ENCODE assay signal across 10 cellular contexts in genomic region chr11:95076416-95076815, GRCh38. TPM values are rescaled to one million over a fixed set of nuclear protein-coding genes. Genes with fewer than 3 reads are reported as not detected.
DNase-seq lines count a peak whose midpoint lies in the region; ATAC-seq lines count a peak whose summit lies in the region.
"Had no signal": no experiment of that assay in that cellular context is flagged by ENCODE, and none has a peak within 500 bp of the region (broad histone marks: within the 10 kb centered on the region; RNA-seq: fewer than 3 reads in every experiment).

No MANE protein-coding gene starts in this region.

- intact Hi-C loops in right cardiac atrium (cut with DNase I) = no loop called here
- intact Hi-C loops in Right ventricle myocardium superior (cut with DNase I) = loop anchor here (10.0 kb wide), 1 partner anchor 628 kb away; no protein-coding TSS in a partner anchor

- no peaks in the 10 kb centered on the region for H3K9me3 ChIP-seq in right cardiac atrium (ENCODE audit: control insufficient read depth, low read length)

- no peaks in the 10 kb centered on the region for H3K36me3 Mint-ChIP-seq in activated T-cell treated with anti-CD3 and anti-CD28 coated beads, Interleukin-2, amount 50 U/mL, for 72 hours (ENCODE audit: insufficient read depth in 2 of 2)

- no peaks in the 10 kb centered on the region for H3K27me3 ChIP-seq in right cardiac atrium (ENCODE audit: control insufficient read depth, insufficient read depth)

- H3K4me1 Mint-ChIP-seq in activated T-cell treated with anti-CD3 and anti-CD28 coated beads, Interleukin-2, amount 50 U/mL, for 72 hours (ENCODE audit: low read depth) = peaks cover 18% of the 10 kb centered on the region

- WGBS in right cardiac atrium = 39% methylated on average over 1 of the region's 1 CpG

- no peak overlapping the region for H3K4me3 ChIP-seq in right cardiac atrium (ENCODE audit: low read length)

- peaks cover 10% of the 10 kb centered on the region for H3K27me3 Mint-ChIP-seq in activated T-cell treated with anti-CD3 and anti-CD28 coated beads, Interleukin-2, amount 50 U/mL, for 72 hours (ENCODE audit: low read depth)
- H3K27me3 Mint-ChIP-seq: central memory CD8-positive, alpha-beta T cell had no signal

- peak overlapping the region in 1 of 2 donors; percentile 40 for H3K4me3 Mint-ChIP-seq in activated T-cell treated with anti-CD3 and anti-CD28 coated beads, Interleukin-2, amount 50 U/mL, for 72 hours
- H3K4me3 Mint-ChIP-seq: central memory CD8-positive, alpha-beta T cell had no signal

- peak; percentile 41 to 59 for ATAC-seq in right cardiac atrium
- no peak for ATAC-seq in Right ventricle myocardium superior (ENCODE audit: poor library complexity)
- ATAC-seq in activated T-cell treated with anti-CD3 and anti-CD28 coated beads, Interleukin-2, amount 50 U/mL, for 72 hours (replicated peaks in 1 of 2) = no peak
- no peak for ATAC-seq in GM21360 (IDR thresholded peaks at IDR 0.05; ENCODE audit: unreplicated experiment)

- peak in 1 of 3 donors; percentile 60 for DNase-seq in right cardiac atrium
- no peak for DNase-seq in Right ventricle myocardium superior
- DNase-seq in NCI-H774 (lab: John Stamatoyannopoulos, UW) = peak; percentile 6
- DNase-seq in fibroblast of the conjunctiva (ENCODE audit: low read depth) = peak; percentile 93
- no peak for DNase-seq in NCI-H146 (lab: John Stamatoyannopoulos, UW)
- no peak for DNase-seq in NCI-H1694 (lab: John Stamatoyannopoulos, UW)
- no peak for DNase-seq in activated T-cell treated with anti-CD3 and anti-CD28 coated beads, Interleukin-2, amount 50 U/mL, for 72 hours
- DNase-seq: NCI-H1436 had no signal

- H3K27ac Mint-ChIP-seq in activated T-cell treated with anti-CD3 and anti-CD28 coated beads, Interleukin-2, amount 50 U/mL, for 72 hours = no peak overlapping the region

- no peak overlapping the region for H3K27ac ChIP-seq in right cardiac atrium (ENCODE audit: low read length)

- no peaks in the 10 kb centered on the region for H3K9me3 Mint-ChIP-seq in activated T-cell treated with anti-CD3 and anti-CD28 coated beads, Interleukin-2, amount 50 U/mL, for 72 hours
- H3K9me3 Mint-ChIP-seq: central memory CD8-positive, alpha-beta T cell had no signal

- peaks cover 6% of the 10 kb centered on the region for H3K4me1 ChIP-seq in right cardiac atrium (ENCODE audit: control insufficient read depth, insufficient read depth, low read length)

RNA-seq across cellular contexts. Expression of gene SRSF8, which starts 9.7 kb away (rescaled TPM):
- total RNA-seq in right cardiac atrium (10 to 100 TPM; 30.5 to 39.4 (median 35.0) TPM), Right ventricle myocardium superior (18.2 TPM)
- polyA plus RNA-seq in right cardiac atrium = 32.1 TPM
- total RNA-seq in activated T-cell treated with anti-CD3 and anti-CD28 coated beads, Interleukin-2, amount 50 U/mL, for 72 hours = 10 to 100 TPM; 37.9 to 43.7 TPM

RNA-seq across cellular contexts. Expression of gene ENDOD1, which starts 13.2 kb away (rescaled TPM):
- total RNA-seq in right cardiac atrium = 10 to 100 TPM; 12.0 to 19.5 (median 14.6) TPM
- 8.8 TPM for polyA plus RNA-seq in right cardiac atrium
- 10.4 TPM for total RNA-seq in Right ventricle myocardium superior
- 10 to 100 TPM; 16.1 to 20.5 TPM for total RNA-seq in activated T-cell treated with anti-CD3 and anti-CD28 coated beads, Interleukin-2, amount 50 U/mL, for 72 hours

RNA-seq across cellular contexts. Expression of gene KDM4F, which starts 27.2 kb away (rescaled TPM):
- total RNA-seq in right cardiac atrium = not detected
- not detected for polyA plus RNA-seq in right cardiac atrium
- not detected for total RNA-seq in Right ventricle myocardium superior
- total RNA-seq in activated T-cell treated with anti-CD3 and anti-CD28 coated beads, Interleukin-2, amount 50 U/mL, for 72 hours = not detected

RNA-seq across cellular contexts. Expression of gene KDM4E, which starts 51.4 kb away (rescaled TPM):
- total RNA-seq in right cardiac atrium = not detected
- not detected for polyA plus RNA-seq in right cardiac atrium
- not detected for total RNA-seq in Right ventricle myocardium superior
- not detected for total RNA-seq in activated T-cell treated with anti-CD3 and anti-CD28 coated beads, Interleukin-2, amount 50 U/mL, for 72 hours

Comparison
In these comparisons a context has a peak if more than half of its experiments do, and no peak if none do; other contexts are left out.
1. ATAC-seq: peak in right cardiac atrium (2 of 2); none in Right ventricle myocardium superior (single experiment), activated T-cell treated with anti-CD3 and anti-CD28 coated beads, Interleukin-2, amount 50 U/mL, for 72 hours (0 of 2) and GM21360 (single experiment).
2. DNase-seq: peak in NCI-H774 (single experiment) and fibroblast of the conjunctiva (single experiment); none in Right ventricle myocardium superior (single experiment), NCI-H146 (single experiment), NCI-H1694 (single experiment) and activated T-cell treated with anti-CD3 and anti-CD28 coated beads, Interleukin-2, amount 50 U/mL, for 72 hours (0 of 2).